Comparison of ENCODE assay signal across 2 cellular contexts in the genomic region with DNA sequence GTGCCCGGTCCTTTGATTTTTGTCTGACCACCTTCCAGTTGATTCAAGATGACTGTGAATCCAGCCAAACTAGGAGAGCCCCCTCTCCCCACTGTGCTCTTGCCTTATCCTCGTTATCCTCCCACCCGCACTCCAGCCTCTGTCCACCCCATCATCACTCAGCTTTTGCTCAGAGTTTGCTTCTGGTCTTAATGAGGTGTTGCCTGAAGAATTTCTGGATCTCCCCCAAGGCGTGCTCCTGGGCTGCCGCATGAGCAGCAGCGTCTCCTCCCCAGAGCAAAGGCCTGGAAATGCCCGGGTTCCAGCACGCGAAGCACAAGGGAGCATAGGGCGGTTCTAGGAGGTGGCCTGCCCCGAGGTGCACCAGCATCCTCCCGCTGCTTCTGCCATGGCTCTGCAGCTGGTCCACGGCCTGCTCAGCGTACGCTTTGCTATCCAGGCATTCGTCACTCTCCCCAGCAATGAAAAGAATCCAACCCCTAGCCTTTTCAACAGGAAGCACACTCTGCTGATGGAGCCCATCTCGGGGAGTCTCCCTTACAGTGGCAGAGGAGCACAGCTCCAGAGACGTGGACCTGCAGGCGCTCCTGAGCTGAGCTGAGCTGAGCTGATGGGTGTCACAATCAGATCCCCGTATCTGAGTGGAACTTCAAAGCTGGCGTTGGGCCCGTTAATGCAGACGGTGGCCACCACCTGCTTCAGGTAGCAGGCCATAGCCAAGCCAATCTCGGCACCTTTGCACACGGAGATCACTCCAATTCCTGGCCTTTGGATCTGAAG.
TF ChIP-seq lines count a peak whose summit lies in the region.

No MANE protein-coding gene starts in this region.

TF ChIP-seq in K562, 482 proteins besides CTCF, POLR2A, EP300 and RAD21:
- TF ChIP-seq ZNF282 (CRISPR knock-in tag; IDR thresholded peaks at IDR 0.05) (no peak), HNRNPLL (IDR thresholded peaks at IDR 0.05; ENCODE audit: low read depth, low read length, poor library complexity, severe bottlenecking) (no peak), PCBP1 (IDR thresholded peaks at IDR 0.05; ENCODE audit: low read depth, low read length, poor library complexity, severe bottlenecking) (no peak), JUND (IDR thresholded peaks at IDR 0.05; ENCODE audit: borderline replicate concordance, low read depth, low read length) (no peak), JUND (tag; IDR thresholded peaks at IDR 0.05; ENCODE audit: borderline replicate concordance, low read depth, low read length) (no peak), BCOR (IDR thresholded peaks at IDR 0.05) (no peak), MAFK (IDR thresholded peaks at IDR 0.05; ENCODE audit: low read length) (no peak), NFATC3 (IDR thresholded peaks at IDR 0.05) (no peak), POU5F1 (IDR thresholded peaks at IDR 0.05; ENCODE audit: borderline replicate concordance, low read depth, low read length, partially characterized antibody) (no peak), NR4A1 (CRISPR knock-in tag; IDR thresholded peaks at IDR 0.05) (no peak), NR4A1 (tag; IDR thresholded peaks at IDR 0.05) (no peak), CC2D1A (IDR thresholded peaks at IDR 0.05) (no peak), RBM22 (IDR thresholded peaks at IDR 0.05; ENCODE audit: low read depth, low read length, poor library complexity, severe bottlenecking) (no peak), ZNF143 (CRISPR knock-in tag; IDR thresholded peaks at IDR 0.05) (no peak), NFE2L1 (tag; IDR thresholded peaks at IDR 0.05; ENCODE audit: borderline replicate concordance, low read depth) (no peak)
- TF ChIP-seq, protein P1, sequence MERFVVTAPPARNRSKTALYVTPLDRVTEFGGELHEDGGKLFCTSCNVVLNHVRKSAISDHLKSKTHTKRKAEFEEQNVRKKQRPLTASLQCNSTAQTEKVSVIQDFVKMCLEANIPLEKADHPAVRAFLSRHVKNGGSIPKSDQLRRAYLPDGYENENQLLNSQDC (CRISPR knock-in tag; IDR thresholded peaks at IDR 0.05), result no peak

TF ChIP-seq in neural cell, 6 proteins besides CTCF, POLR2A, EP300 and RAD21:
- TF ChIP-seq SMC3 (conservative IDR thresholded peaks at IDR 0.05; ENCODE audit: poor library complexity) (no peak), MXI1 (conservative IDR thresholded peaks at IDR 0.05; ENCODE audit: poor library complexity, severe bottlenecking) (no peak), POLR2AphosphoS5 (IDR thresholded peaks at IDR 0.05) (peak; percentile 11)
- TF ChIP-seq, protein P2, sequence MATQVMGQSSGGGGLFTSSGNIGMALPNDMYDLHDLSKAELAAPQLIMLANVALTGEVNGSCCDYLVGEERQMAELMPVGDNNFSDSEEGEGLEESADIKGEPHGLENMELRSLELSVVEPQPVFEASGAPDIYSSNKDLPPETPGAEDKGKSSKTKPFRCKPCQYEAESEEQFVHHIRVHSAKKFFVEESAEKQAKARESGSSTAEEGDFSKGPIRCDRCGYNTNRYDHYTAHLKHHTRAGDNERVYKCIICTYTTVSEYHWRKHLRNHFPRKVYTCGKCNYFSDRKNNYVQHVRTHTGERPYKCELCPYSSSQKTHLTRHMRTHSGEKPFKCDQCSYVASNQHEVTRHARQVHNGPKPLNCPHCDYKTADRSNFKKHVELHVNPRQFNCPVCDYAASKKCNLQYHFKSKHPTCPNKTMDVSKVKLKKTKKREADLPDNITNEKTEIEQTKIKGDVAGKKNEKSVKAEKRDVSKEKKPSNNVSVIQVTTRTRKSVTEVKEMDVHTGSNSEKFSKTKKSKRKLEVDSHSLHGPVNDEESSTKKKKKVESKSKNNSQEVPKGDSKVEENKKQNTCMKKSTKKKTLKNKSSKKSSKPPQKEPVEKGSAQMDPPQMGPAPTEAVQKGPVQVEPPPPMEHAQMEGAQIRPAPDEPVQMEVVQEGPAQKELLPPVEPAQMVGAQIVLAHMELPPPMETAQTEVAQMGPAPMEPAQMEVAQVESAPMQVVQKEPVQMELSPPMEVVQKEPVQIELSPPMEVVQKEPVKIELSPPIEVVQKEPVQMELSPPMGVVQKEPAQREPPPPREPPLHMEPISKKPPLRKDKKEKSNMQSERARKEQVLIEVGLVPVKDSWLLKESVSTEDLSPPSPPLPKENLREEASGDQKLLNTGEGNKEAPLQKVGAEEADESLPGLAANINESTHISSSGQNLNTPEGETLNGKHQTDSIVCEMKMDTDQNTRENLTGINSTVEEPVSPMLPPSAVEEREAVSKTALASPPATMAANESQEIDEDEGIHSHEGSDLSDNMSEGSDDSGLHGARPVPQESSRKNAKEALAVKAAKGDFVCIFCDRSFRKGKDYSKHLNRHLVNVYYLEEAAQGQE (IDR thresholded peaks at IDR 0.05; ENCODE audit: borderline replicate concordance), result no peak
